ENCODE assay signal across 32 cellular contexts in genomic region chr16:54213322-54213721, GRCh38.
"Had no signal": no experiment of that assay in that cellular context is flagged by ENCODE, and none has a peak within 500 bp of the region (broad histone marks: within the 10 kb centered on the region; RNA-seq: fewer than 3 reads in every experiment).

No MANE protein-coding gene starts in this region.

- DNase-seq: activated B cell treated with CpG ODN at 0.5 μM for 24 hours; activated CD4-positive, alpha-beta memory T cell treated with anti-CD3 and anti-CD28 coated beads for 36 hours; activated CD4-positive, alpha-beta T cell treated with anti-CD3 and anti-CD28 coated beads for 4 hours; activated CD4-positive, alpha-beta T cell treated with anti-CD3 and anti-CD28 coated beads, Interleukin-2, amount 10 ng/mL, durations not matched to agents 24 days and 14 days; activated CD4-positive, alpha-beta T cell treated with anti-CD3 and anti-CD28 coated beads, Interleukin-2, amount 50 U/mL, for 1 hour; activated CD4-positive, alpha-beta T cell treated with anti-CD3 and anti-CD28 coated beads, Interleukin-2, amount 50 U/mL, for 4 hours; activated CD4-positive, CD25-positive, alpha-beta regulatory T cell treated with anti-CD3 and anti-CD28 coated beads, Interleukin-2, amount 50 U/mL, for 72 hours; activated CD8-positive, alpha-beta memory T cell treated with anti-CD3 and anti-CD28 coated beads, Interleukin-2, amount 50 U/mL, for 4 hours; activated CD8-positive, alpha-beta T cell treated with anti-CD3 and anti-CD28 coated beads for 36 hours; activated effector memory CD4-positive, alpha-beta T cell treated with anti-CD3 and anti-CD28 coated beads, Interleukin-2, amount 50 U/mL, for 16 hours; activated gamma-delta T cell treated with Interleukin-2 at 50 U/mL for 16 hours; activated naive CD4-positive, alpha-beta T cell; activated naive CD4-positive, alpha-beta T cell treated with anti-CD3 and anti-CD28 coated beads for 36 hours; activated naive CD4-positive, alpha-beta T cell treated with anti-CD3 and anti-CD28 coated beads, Interleukin-2, amount 50 U/mL, for 16 hours; activated naive CD8-positive, alpha-beta T cell treated with anti-CD3 and anti-CD28 coated beads for 36 hours; activated T-cell treated with anti-CD3 and anti-CD28 coated beads for 4 hours; activated T-cell treated with anti-CD3 and anti-CD28 coated beads, Interleukin-2, amount 50 U/mL, for 1 hour; activated T-cell treated with anti-CD3 and anti-CD28 coated beads, Interleukin-2, amount 50 U/mL, for 4 hours; activated T-cell treated with anti-CD3 and anti-CD28 coated beads, Interleukin-2, amount 50 U/mL, for 72 hours; adrenal gland; amniotic stem cell; aorta; body of pancreas; brain microvascular endothelial cell; central memory CD4-positive, alpha-beta T cell; T-helper 1 cell; T-helper 2 cell; T-helper 9 cell had no signal

- H3K9me3 ChIP-seq: adrenal gland, body of pancreas, breast epithelium had no signal

- H3K27me3 ChIP-seq: adrenal gland, body of pancreas, brain microvascular endothelial cell, breast epithelium had no signal

- H3K4me1 ChIP-seq: adrenal gland, body of pancreas, breast epithelium had no signal

- H3K36me3 ChIP-seq: adrenal gland, brain microvascular endothelial cell, breast epithelium had no signal

- ATAC-seq: activated CD8-positive, alpha-beta T cell treated with anti-CD3 and anti-CD28 coated beads for 36 hours; activated naive CD4-positive, alpha-beta T cell treated with anti-CD3 and anti-CD28 coated beads, Interleukin-2, amount 50 U/mL, for 72 hours; activated T-cell treated with anti-CD3 and anti-CD28 coated beads, Interleukin-2, amount 50 U/mL, for 4 hours; activated T-cell treated with anti-CD3 and anti-CD28 coated beads, Interleukin-2, amount 50 U/mL, for 72 hours; activated T-helper 17 cell treated with anti-CD3 and anti-CD28 coated beads, Interleukin-2, amount 50 U/mL, for 72 hours; body of pancreas had no signal

- H3K4me3 ChIP-seq: adrenal gland, body of pancreas, breast epithelium had no signal

- H3K27ac ChIP-seq: adrenal gland, body of pancreas, brain microvascular endothelial cell, breast epithelium, VCaP had no signal
